In the genomic region with DNA sequence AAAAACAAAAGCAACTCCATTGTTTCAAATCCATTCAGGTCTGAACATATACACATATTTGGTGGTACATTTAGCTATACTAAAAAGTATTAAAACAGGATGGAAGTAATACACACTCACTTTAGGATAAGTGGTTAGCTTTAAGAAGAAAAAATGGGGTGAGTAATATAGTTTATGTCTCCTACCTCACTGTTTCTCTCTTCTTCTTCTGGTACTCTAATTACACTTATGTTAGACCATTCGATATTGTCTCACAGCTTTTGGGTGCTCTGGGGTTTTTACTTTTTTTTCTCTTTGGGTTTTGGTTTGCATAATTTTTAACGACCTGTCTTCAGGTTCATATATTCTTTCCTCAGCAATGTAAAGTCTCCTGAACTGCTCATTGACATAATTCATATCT, we compare ENCODE assay signal across 27 cellular contexts.
"Had no signal": no experiment of that assay in that cellular context is flagged by ENCODE, and none has a peak within 500 bp of the region (broad histone marks: within the 10 kb centered on the region; RNA-seq: fewer than 3 reads in every experiment).

No MANE protein-coding gene starts in this region.

- H2AFZ ChIP-seq: neural progenitor cell, parathyroid adenoma had no signal

- H3K4me1 ChIP-seq: colonic mucosa, gastrocnemius medialis, neural progenitor cell, parathyroid adenoma, right lobe of liver, tibial nerve, upper lobe of left lung had no signal

- H3K27me3 Mint-ChIP-seq: dendritic cell treated with granulocyte-macrophage colony-stimulating factor and Interleukin-4, amounts not matched to agents 40 ng/mL and 50 ng/mL, for 4 days; naive thymus-derived CD4-positive, alpha-beta T cell; progenitor cell of endocrine pancreas had no signal

- DNase-seq: colonic mucosa; effector CD8-positive, alpha-beta T cell; endodermal cell; foreskin fibroblast; gastrocnemius medialis; head of caudate nucleus; mesendoderm; midbrain; naive thymus-derived CD4-positive, alpha-beta T cell; right lobe of liver; small intestine; stimulated activated CD4-positive, alpha-beta T cell treated with anti-CD3 and anti-CD28 coated beads, Interleukin-15, amount 100 ng/mL, for 24 hours; stimulated activated CD4-positive, alpha-beta T cell treated with anti-CD3 and anti-CD28 coated beads, Interleukin-2, amount 100 ng/mL, for 48 hours; stimulated activated naive CD4-positive, alpha-beta T cell treated with Interleukin-2 at 50 U/mL for 16 hours; upper lobe of left lung had no signal

- H3K9ac ChIP-seq: neural progenitor cell, parathyroid adenoma had no signal

- FAIRE-seq: keratinocyte, urothelium cell line had no signal

- H3K36me3 Mint-ChIP-seq: neural progenitor cell had no signal

- H3K4me1 Mint-ChIP-seq: endodermal cell, nephron, neural progenitor cell had no signal

- H3K4me3 ChIP-seq: colonic mucosa, gastrocnemius medialis, neural progenitor cell, right lobe of liver, thoracic aorta, tibial nerve, upper lobe of left lung had no signal

- H3K4me3 Mint-ChIP-seq: dendritic cell treated with granulocyte-macrophage colony-stimulating factor and Interleukin-4, amounts not matched to agents 40 ng/mL and 50 ng/mL, for 4 days; endodermal cell; naive thymus-derived CD4-positive, alpha-beta T cell; nephron; neural progenitor cell had no signal

- H3K9me3 Mint-ChIP-seq: dendritic cell treated with granulocyte-macrophage colony-stimulating factor and Interleukin-4, amounts not matched to agents 40 ng/mL and 50 ng/mL, for 4 days had no signal

- H3K27ac Mint-ChIP-seq: dendritic cell treated with granulocyte-macrophage colony-stimulating factor and Interleukin-4, amounts not matched to agents 40 ng/mL and 50 ng/mL, for 4 days; endodermal cell; naive thymus-derived CD4-positive, alpha-beta T cell; nephron; neural progenitor cell; progenitor cell of endocrine pancreas had no signal

- H3K27me3 ChIP-seq: colonic mucosa, gastrocnemius medialis, neural progenitor cell, right lobe of liver, tibial nerve, upper lobe of left lung had no signal

- ATAC-seq: esophagus mucosa; gastrocnemius medialis; left lobe of liver; naive thymus-derived CD4-positive, alpha-beta T cell; right lobe of liver had no signal

- H3K27ac ChIP-seq: colonic mucosa, epithelial cell of prostate, gastrocnemius medialis, neural progenitor cell, parathyroid adenoma, right lobe of liver, thoracic aorta, tibial nerve, upper lobe of left lung had no signal

- H3K36me3 ChIP-seq: colonic mucosa, gastrocnemius medialis, neural progenitor cell, right lobe of liver, thoracic aorta, tibial nerve, upper lobe of left lung had no signal

- H3K4me2 ChIP-seq: neural progenitor cell had no signal

- H3K79me2 ChIP-seq: parathyroid adenoma had no signal

- H3K9me3 ChIP-seq: colonic mucosa, gastrocnemius medialis, right lobe of liver, thoracic aorta, tibial nerve, upper lobe of left lung had no signal
